In genomic region chr6:29655658-29656057, GRCh38 we compare ENCODE assay signal across 22 cellular contexts. TPM values are rescaled to one million over a fixed set of nuclear protein-coding genes. Genes with fewer than 3 reads are reported as not detected.
DNase-seq lines count a peak whose midpoint lies in the region; ATAC-seq and TF ChIP-seq lines count a peak whose summit lies in the region.
"Had no signal": no experiment of that assay in that cellular context is flagged by ENCODE, and none has a peak within 500 bp of the region (broad histone marks: within the 10 kb centered on the region; RNA-seq: fewer than 3 reads in every experiment).

No MANE protein-coding gene starts in this region.

- no peak overlapping the region for H3K4me3 ChIP-seq in NT2/D1 (ENCODE audit: insufficient read length, low read depth)
- peak overlapping the region in 40 of 59 donors; percentile 9 to 85 (median 66) for H3K4me3 ChIP-seq in dorsolateral prefrontal cortex
- H3K4me3 ChIP-seq in heart right ventricle, result no peak overlapping the region
- H3K4me3 ChIP-seq: BLaER1, PC-9, SJSA1 had no signal

- H3K4me1 ChIP-seq in NT2/D1 (ENCODE audit: insufficient read depth, insufficient read length) (peaks cover 8% of the 10 kb centered on the region), heart right ventricle (peaks cover 0 to 32% (median 12%) of the 10 kb centered on the region in 9 donors)
- H3K4me1 ChIP-seq: SJSA1 had no signal

- DNase-seq in NT2/D1 (ENCODE audit: low read depth, low spot score), result no peak
- no peak for DNase-seq in dorsolateral prefrontal cortex
- DNase-seq in heart right ventricle, result no peak
- DNase-seq in superior temporal gyrus (ENCODE audit: extremely low spot score), result peak; percentile 64
- DNase-seq in hippocampal formation (lab: John Stamatoyannopoulos, UW), result no peak
- DNase-seq in activated T-cell treated with anti-CD3 and anti-CD28 coated beads, Interleukin-2, amount 50 U/mL, for 48 hours, result no peak
- DNase-seq: CD8-positive, alpha-beta T cell; EL; GOT3; KBM-7; NCI-H1105 treated with DMSO at 0.1 percent for 48 hours; NCI-H1694 treated with DMSO at 0.1 percent for 48 hours; NCI-H510A; NCI-H82; PC-9 had no signal

- H3K9me3 ChIP-seq in NT2/D1 (ENCODE audit: insufficient read depth, low read length), result no peaks in the 10 kb centered on the region
- H3K9me3 ChIP-seq in heart right ventricle, result no peaks in the 10 kb centered on the region
- H3K9me3 ChIP-seq: BLaER1, SJSA1 had no signal

- peak overlapping the region; percentile 36 for H3K9ac ChIP-seq in NT2/D1 (ENCODE audit: insufficient read length, low read depth)
- H3K9ac ChIP-seq: BLaER1 had no signal

- no peak for TF ChIP-seq CTCF in dorsolateral prefrontal cortex (IDR thresholded peaks at IDR 0.05 in 54 of 56, conservative IDR thresholded peaks at IDR 0.05 in 2 of 56; ENCODE audit: low read depth in 1 of 56, partially characterized antibody in 56 of 56)
- TF ChIP-seq CTCF in heart right ventricle (IDR thresholded peaks at IDR 0.05), result no peak

- ATAC-seq in heart right ventricle (peak in 6 of 8 donors; percentile 16 to 49 (median 44)), HG03571 (IDR thresholded peaks at IDR 0.05; ENCODE audit: unreplicated experiment) (no peak), HG02938 (IDR thresholded peaks at IDR 0.05; ENCODE audit: unreplicated experiment) (no peak)
- ATAC-seq: CD8-positive, alpha-beta T cell; HepG2 had no signal

- intact Hi-C loops in dorsolateral prefrontal cortex (cut with DNase I), result loop anchor here in 1 of 2 donors (10.0 kb wide), 1 partner anchor 409 kb away; the partner anchor contains the start of genes POLR1H and PPP1R11
- intact Hi-C loops in heart right ventricle (cut with DNase I), result loop anchor here in 2 of 10 donors (10.0 kb wide), 1 partner anchor 99 kb away; no protein-coding TSS in a partner anchor

- H3K36me3 ChIP-seq in NT2/D1 (ENCODE audit: insufficient read depth, insufficient read length, low read length) (no peaks in the 10 kb centered on the region), heart right ventricle (no peaks in the 10 kb centered on the region)
- H3K36me3 ChIP-seq: BLaER1, SJSA1 had no signal

- 36 to 44% methylated on average over 6 of the region's 6 CpGs for WGBS in heart right ventricle, 2 donors

- H3K27me3 ChIP-seq in NT2/D1 (ENCODE audit: insufficient read depth, insufficient read length) (no peaks in the 10 kb centered on the region), dorsolateral prefrontal cortex (peaks cover 0 to 13% (median 0%) of the 10 kb centered on the region in 45 donors), heart right ventricle (peaks cover 0 to 19% (median 0%) of the 10 kb centered on the region in 7 donors)
- H3K27me3 ChIP-seq: BLaER1, SJSA1 had no signal

- H3K27ac ChIP-seq in dorsolateral prefrontal cortex (peak overlapping the region; percentile 84 to 100 (median 98)), heart right ventricle (peak overlapping the region; percentile 76 to 90 (median 84))
- H3K27ac ChIP-seq: BLaER1, PC-9, RWPE1, SJSA1 had no signal

RNA-seq across cellular contexts. Expression of gene MOG, which starts 1.2 kb away (rescaled TPM):
- total RNA-seq in dorsolateral prefrontal cortex (100 to 1,000 TPM in 93 of 120 experiments, 10 to 100 TPM in 27; 23.2 to 788 (median 170) TPM), heart right ventricle (10 to 100 TPM in 2 of 10 donors, 1 to 10 TPM in 8; 1.6 to 13.6 (median 3.2) TPM)
- polyA plus RNA-seq in heart right ventricle, result 1 to 10 TPM in 1 of 2 donors, under 1 TPM in 1; 0.19 to 3.1 TPM
- total RNA-seq: A673; CD8-positive, alpha-beta T cell; HepG2; PC-9; SJSA1 had no signal
- polyA plus RNA-seq: HepG2 had no signal

RNA-seq across cellular contexts. Expression of gene GABBR1, which starts 22.7 kb away (rescaled TPM):
- total RNA-seq in dorsolateral prefrontal cortex (100 to 1,000 TPM; 180 to 458 (median 348) TPM), heart right ventricle (10 to 100 TPM; 10.2 to 31.0 (median 18.2) TPM)
- 10 to 100 TPM; 10.4 to 41.3 TPM for polyA plus RNA-seq in heart right ventricle

RNA-seq across cellular contexts. Expression of gene ZFP57, which starts 25.3 kb away (rescaled TPM):
- total RNA-seq in dorsolateral prefrontal cortex (under 1 TPM in 16 of 120 experiments, not detected in 104; 0.24 to 0.82 (median 0.47) TPM), heart right ventricle (10 to 100 TPM in 1 of 10 donors, 1 to 10 TPM in 2, under 1 TPM in 1, not detected in 6; 0.53 to 14.7 (median 6.0) TPM)
- under 1 TPM in 1 of 2 donors, not detected in 1; 0.06 TPM for polyA plus RNA-seq in heart right ventricle
- total RNA-seq: A673; CD8-positive, alpha-beta T cell; HepG2; SJSA1 had no signal
- polyA plus RNA-seq: HepG2 had no signal

Comparison
In these comparisons a context has a peak if more than half of its experiments do, and no peak if none do; other contexts are left out.
1. H3K4me3 ChIP-seq: peak in dorsolateral prefrontal cortex (40 of 59); none in NT2/D1 (single experiment) and heart right ventricle (0 of 10).
2. ATAC-seq: peak in heart right ventricle (6 of 8); none in HG03571 (single experiment) and HG02938 (single experiment).
3. RNA of gene GABBR1, which starts 22.7 kb away (total RNA-seq): 180 to 458 TPM in dorsolateral prefrontal cortex; 10.2 to 31.0 TPM in heart right ventricle; every median in the first group is over 4 times any median in the second.